ENCODE assay signal across 9 cellular contexts in genomic region chr14:30681752-30682355, GRCh38. TPM values are rescaled to one million over a fixed set of nuclear protein-coding genes. Genes with fewer than 3 reads are reported as not detected.
DNase-seq lines count a peak whose midpoint lies in the region; ATAC-seq and TF ChIP-seq lines count a peak whose summit lies in the region.
"Had no signal": no experiment of that assay in that cellular context is flagged by ENCODE, and none has a peak within 500 bp of the region (broad histone marks: within the 10 kb centered on the region; RNA-seq: fewer than 3 reads in every experiment).

No MANE protein-coding gene starts in this region.

- no peaks in the 10 kb centered on the region for H4K20me1 ChIP-seq in DOHH2 (ENCODE audit: control insufficient read depth, insufficient read depth, low read depth, low read length)

- no peaks in the 10 kb centered on the region for H3K4me1 ChIP-seq in DOHH2 (ENCODE audit: control insufficient read depth, low read length)
- H3K4me1 ChIP-seq in right cardiac atrium (ENCODE audit: control insufficient read depth, insufficient read depth, low read length): no peaks in the 10 kb centered on the region

- H3K9me2 ChIP-seq in DOHH2 (replicated peaks; ENCODE audit: control insufficient read depth, low read length): no peaks in the 10 kb centered on the region

- H3K27ac ChIP-seq in DOHH2 (ENCODE audit: low read depth, low read length) (no peak overlapping the region), right cardiac atrium (ENCODE audit: low read length) (no peak overlapping the region)

- DNase-seq in KBM-7: peak; percentile 7
- no peak for DNase-seq in astrocyte of the cerebellum (ENCODE audit: low read depth)
- DNase-seq in lung microvascular endothelial cell (ENCODE audit: low read depth in 2 of 2): peak; percentile 28 to 29
- no peak for DNase-seq in anterior cingulate cortex (lab: John Stamatoyannopoulos, UW)
- DNase-seq in right cardiac atrium: no peak
- DNase-seq in activated T-cell treated with anti-CD3 and anti-CD28 coated beads for 4 hours: no peak
- DNase-seq: activated effector memory CD4-positive, alpha-beta T cell treated with anti-CD3 and anti-CD28 coated beads, Interleukin-2, amount 50 U/mL, for 16 hours had no signal

- 90% methylated on average over 2 of the region's 2 CpGs for WGBS in right cardiac atrium

- H3K4me2 ChIP-seq in DOHH2 (ENCODE audit: low read length): no peak overlapping the region

- no peak for ATAC-seq in HG03439 (IDR thresholded peaks at IDR 0.05; ENCODE audit: unreplicated experiment)
- ATAC-seq in right cardiac atrium: no peak

- H3K36me3 ChIP-seq in DOHH2 (ENCODE audit: control insufficient read depth, low read length): peaks cover 29% of the 10 kb centered on the region

- H3K79me2 ChIP-seq in DOHH2 (ENCODE audit: control insufficient read depth, low read length): no peaks in the 10 kb centered on the region

- intact Hi-C loops in right cardiac atrium (cut with DNase I): no loop called here

- in situ Hi-C loops in KBM-7 (cut with MboI; ENCODE audit: low pct_unique_long_range_greater_than_20kb, low sequenced_read_pairs) (no loop called here), astrocyte of the cerebellum (cut with HindIII; ENCODE audit: low sequenced_read_pairs) (no loop called here)

- H3K4me3 ChIP-seq in DOHH2 (ENCODE audit: low read length) (no peak overlapping the region), astrocyte of the cerebellum (ENCODE audit: low read depth, low read length) (no peak overlapping the region), right cardiac atrium (ENCODE audit: low read length) (no peak overlapping the region)

- H3F3A ChIP-seq in DOHH2 (ENCODE audit: control insufficient read depth, insufficient read depth): no peaks in the 10 kb centered on the region

- TF ChIP-seq CTCF in DOHH2 (IDR thresholded peaks at IDR 0.05; ENCODE audit: low read depth, low read length, poor library complexity, severe bottlenecking) (peak; percentile 49), astrocyte of the cerebellum (IDR thresholded peaks at IDR 0.05; ENCODE audit: low read depth, low read length, missing control alignments) (peak; percentile 27)

- H3K9me3 ChIP-seq in DOHH2 (ENCODE audit: control insufficient read depth, insufficient read depth, low read length) (no peaks in the 10 kb centered on the region), right cardiac atrium (ENCODE audit: control insufficient read depth, low read length) (no peaks in the 10 kb centered on the region)

- H3K27me3 ChIP-seq in DOHH2 (ENCODE audit: control insufficient read depth, low read length): no peaks in the 10 kb centered on the region
- H3K27me3 ChIP-seq in right cardiac atrium (ENCODE audit: control insufficient read depth, insufficient read depth): no peaks in the 10 kb centered on the region

RNA-seq across cellular contexts. Expression of gene SCFD1, which starts 59.7 kb away (rescaled TPM):
- 39.2 and 44.4 TPM in 2 replicates for total RNA-seq in lung microvascular endothelial cell
- 10 to 100 TPM; 43.0 to 58.7 (median 45.7) TPM for total RNA-seq in right cardiac atrium
- 38.2 TPM for polyA plus RNA-seq in right cardiac atrium

Comparison
In these comparisons a context has a peak if more than half of its experiments do, and no peak if none do; other contexts are left out.
1. DNase-seq: peak in KBM-7 (single experiment) and lung microvascular endothelial cell (2 of 2); none in astrocyte of the cerebellum (single experiment), anterior cingulate cortex (0 of 58), right cardiac atrium (0 of 3) and activated T-cell treated with anti-CD3 and anti-CD28 coated beads for 4 hours (single experiment).